ENCODE assay signal across 15 cellular contexts in the genomic region with DNA sequence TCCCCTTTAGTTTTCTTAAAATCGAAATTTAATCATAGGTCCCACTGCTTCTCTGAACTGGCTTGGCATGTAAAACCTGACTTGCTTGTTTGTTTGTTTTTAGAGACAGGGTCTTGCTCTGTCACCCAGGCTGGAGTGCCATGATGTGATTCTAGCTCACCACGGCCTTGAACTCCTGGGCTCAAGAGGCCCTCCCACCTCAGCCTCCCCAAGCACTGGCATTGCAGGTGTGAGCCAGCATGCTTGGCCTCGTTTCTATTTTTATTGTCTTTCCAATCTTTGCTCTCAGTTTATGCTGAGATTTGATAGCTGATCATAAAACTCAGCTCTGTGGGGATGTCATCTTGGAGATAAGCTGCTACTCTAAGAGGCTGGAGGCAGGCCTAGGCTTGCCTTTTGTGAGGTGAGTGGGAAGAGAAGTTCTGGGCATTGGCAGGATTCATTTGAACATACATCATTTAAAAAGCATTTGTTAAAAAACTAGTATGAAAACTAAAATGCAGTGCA. TPM values are rescaled to one million over a fixed set of nuclear protein-coding genes. Genes with fewer than 3 reads are reported as not detected.
A peak's percentile ranks its signal among the peaks of the same experiment; 100 is the strongest.
DNase-seq lines count a peak whose midpoint lies in the region; ATAC-seq and TF ChIP-seq lines count a peak whose summit lies in the region.
"Had no signal": no experiment of that assay in that cellular context is flagged by ENCODE, and none has a peak within 500 bp of the region (broad histone marks: within the 10 kb centered on the region; RNA-seq: fewer than 3 reads in every experiment).

No MANE protein-coding gene starts in this region.

- no peak overlapping the region for H3K4me3 Mint-ChIP-seq in activated CD8-positive, alpha-beta T cell treated with anti-CD3 and anti-CD28 coated beads for 36 hours
- H3K4me3 Mint-ChIP-seq in activated CD8-positive, alpha-beta memory T cell treated with anti-CD3 and anti-CD28 coated beads, Interleukin-2, amount 10 ng/mL, durations not matched to agents 7 days and 5 days = no peak overlapping the region
- H3K4me3 Mint-ChIP-seq: activated naive CD8-positive, alpha-beta T cell treated with anti-CD3 and anti-CD28 coated beads, Interleukin-2, amount 10 ng/mL, durations not matched to agents 7 days and 5 days; activated T-cell treated with anti-CD3 and anti-CD28 coated beads, Interleukin-2, amount 50 U/mL, for 4 hours; CD14-positive monocyte had no signal

- H3K27ac ChIP-seq in epithelial cell of prostate (peak overlapping the region; percentile 90), smooth muscle cell (ENCODE audit: low read depth) (peak overlapping the region; percentile 78)
- H3K27ac ChIP-seq: right atrium auricular region had no signal

- H3K4me1 Mint-ChIP-seq in activated CD8-positive, alpha-beta T cell treated with anti-CD3 and anti-CD28 coated beads for 36 hours (ENCODE audit: low read depth) = peaks cover 9% of the 10 kb centered on the region
- H3K4me1 Mint-ChIP-seq in activated CD8-positive, alpha-beta memory T cell treated with anti-CD3 and anti-CD28 coated beads, Interleukin-2, amount 10 ng/mL, durations not matched to agents 7 days and 5 days = no peaks in the 10 kb centered on the region
- H3K4me1 Mint-ChIP-seq: activated naive CD8-positive, alpha-beta T cell treated with anti-CD3 and anti-CD28 coated beads, Interleukin-2, amount 10 ng/mL, durations not matched to agents 7 days and 5 days had no signal

- H2AFZ ChIP-seq in smooth muscle cell (ENCODE audit: low read depth) = peak overlapping the region; percentile 69

- DNase-seq in HPDE6-E6E7 (ENCODE audit: extremely low spot score) (peak; percentile 63), NCI-H510A treated with DMSO at 0.1 percent for 48 hours (lab: John Stamatoyannopoulos, UW) (peak; percentile 55), epithelial cell of prostate (ENCODE audit: low read depth, low spot score) (peak; percentile 60), smooth muscle cell (lab: John Stamatoyannopoulos, UW; ENCODE audit: unreplicated experiment) (no peak)
- DNase-seq in activated CD8-positive, alpha-beta T cell treated with anti-CD3 and anti-CD28 coated beads for 36 hours = no peak
- no peak for DNase-seq in activated CD8-positive, alpha-beta memory T cell treated with anti-CD3 and anti-CD28 coated beads, Interleukin-2, amount 10 ng/mL, durations not matched to agents 7 days and 5 days
- DNase-seq: activated CD4-positive, alpha-beta T cell treated with anti-CD3 and anti-CD28 coated beads, Interleukin-2, amount 50 U/mL, for 1 hour; activated naive CD8-positive, alpha-beta T cell treated with anti-CD3 and anti-CD28 coated beads, Interleukin-2, amount 10 ng/mL, durations not matched to agents 7 days and 5 days; activated T-cell treated with anti-CD3 and anti-CD28 coated beads, Interleukin-2, amount 50 U/mL, for 4 hours; EL; NCI-H2081; SIG-M5 had no signal

- no peaks in the 10 kb centered on the region for H3K79me2 ChIP-seq in smooth muscle cell (ENCODE audit: low read depth)

- ATAC-seq in HG03469 (IDR thresholded peaks at IDR 0.05; ENCODE audit: unreplicated experiment) = no peak
- no peak for ATAC-seq in activated CD8-positive, alpha-beta T cell treated with anti-CD3 and anti-CD28 coated beads for 36 hours
- ATAC-seq in activated CD8-positive, alpha-beta memory T cell treated with anti-CD3 and anti-CD28 coated beads, Interleukin-2, amount 10 ng/mL, durations not matched to agents 7 days and 5 days = no peak
- ATAC-seq: activated T-cell treated with anti-CD3 and anti-CD28 coated beads, Interleukin-2, amount 50 U/mL, for 4 hours had no signal

- no peaks in the 10 kb centered on the region for H4K20me1 ChIP-seq in smooth muscle cell (ENCODE audit: low read depth)

- peaks cover 5% of the 10 kb centered on the region for H3F3A ChIP-seq in smooth muscle cell (ENCODE audit: low read depth)

- CTCF ChIA-PET in activated CD8-positive, alpha-beta T cell treated with anti-CD3 and anti-CD28 coated beads for 36 hours (lab: Charles Lee) = no interaction called here
- CTCF ChIA-PET in activated CD8-positive, alpha-beta memory T cell treated with anti-CD3 and anti-CD28 coated beads, Interleukin-2, amount 10 ng/mL, durations not matched to agents 7 days and 5 days (lab: Charles Lee) = no interaction called here

- peaks cover 12% of the 10 kb centered on the region for H3K9me3 Mint-ChIP-seq in activated CD8-positive, alpha-beta T cell treated with anti-CD3 and anti-CD28 coated beads for 36 hours
- peaks cover 6% of the 10 kb centered on the region for H3K9me3 Mint-ChIP-seq in activated CD8-positive, alpha-beta memory T cell treated with anti-CD3 and anti-CD28 coated beads, Interleukin-2, amount 10 ng/mL, durations not matched to agents 7 days and 5 days (ENCODE audit: low read depth)

- no peaks in the 10 kb centered on the region for H3K9me3 ChIP-seq in smooth muscle cell (replicated peaks; ENCODE audit: low read depth)

- peaks cover 5% of the 10 kb centered on the region for H3K27me3 Mint-ChIP-seq in activated CD8-positive, alpha-beta T cell treated with anti-CD3 and anti-CD28 coated beads for 36 hours
- peaks cover 8% of the 10 kb centered on the region for H3K27me3 Mint-ChIP-seq in activated CD8-positive, alpha-beta memory T cell treated with anti-CD3 and anti-CD28 coated beads, Interleukin-2, amount 10 ng/mL, durations not matched to agents 7 days and 5 days
- H3K27me3 Mint-ChIP-seq: activated naive CD8-positive, alpha-beta T cell treated with anti-CD3 and anti-CD28 coated beads, Interleukin-2, amount 10 ng/mL, durations not matched to agents 7 days and 5 days had no signal

- H3K27ac Mint-ChIP-seq in activated CD8-positive, alpha-beta T cell treated with anti-CD3 and anti-CD28 coated beads for 36 hours = no peak overlapping the region
- no peak overlapping the region for H3K27ac Mint-ChIP-seq in activated CD8-positive, alpha-beta memory T cell treated with anti-CD3 and anti-CD28 coated beads, Interleukin-2, amount 10 ng/mL, durations not matched to agents 7 days and 5 days
- H3K27ac Mint-ChIP-seq: activated naive CD8-positive, alpha-beta T cell treated with anti-CD3 and anti-CD28 coated beads, Interleukin-2, amount 10 ng/mL, durations not matched to agents 7 days and 5 days; CD14-positive monocyte had no signal

- intact Hi-C loops in activated CD8-positive, alpha-beta T cell treated with anti-CD3 and anti-CD28 coated beads for 36 hours (cut with micrococcal nuclease) = no loop called here

- H3K4me2 ChIP-seq in smooth muscle cell = peak overlapping the region; percentile 6

- H3K4me3 ChIP-seq in smooth muscle cell = no peak overlapping the region
- H3K4me3 ChIP-seq: right atrium auricular region had no signal

- POLR2A ChIA-PET in activated CD8-positive, alpha-beta T cell treated with anti-CD3 and anti-CD28 coated beads for 36 hours (lab: Charles Lee) = no interaction called here

- H3K27me3 ChIP-seq in smooth muscle cell (ENCODE audit: low read depth) = no peaks in the 10 kb centered on the region
- H3K27me3 ChIP-seq: right atrium auricular region had no signal

- no peaks in the 10 kb centered on the region for H3K36me3 ChIP-seq in smooth muscle cell (ENCODE audit: low read depth)
- H3K36me3 ChIP-seq: right atrium auricular region had no signal

- no peaks in the 10 kb centered on the region for H3K4me1 ChIP-seq in smooth muscle cell (ENCODE audit: low read depth)
- H3K4me1 ChIP-seq: right atrium auricular region had no signal

- no peaks in the 10 kb centered on the region for H3K36me3 Mint-ChIP-seq in activated CD8-positive, alpha-beta T cell treated with anti-CD3 and anti-CD28 coated beads for 36 hours (ENCODE audit: low read depth)
- no peaks in the 10 kb centered on the region for H3K36me3 Mint-ChIP-seq in activated CD8-positive, alpha-beta memory T cell treated with anti-CD3 and anti-CD28 coated beads, Interleukin-2, amount 10 ng/mL, durations not matched to agents 7 days and 5 days
- H3K36me3 Mint-ChIP-seq: activated naive CD8-positive, alpha-beta T cell treated with anti-CD3 and anti-CD28 coated beads, Interleukin-2, amount 10 ng/mL, durations not matched to agents 7 days and 5 days had no signal

- peak overlapping the region; percentile 32 for H3K9ac ChIP-seq in smooth muscle cell (ENCODE audit: low read depth)

- WGBS in smooth muscle cell (ENCODE audit: low lambda C conversion rate) = 68% methylated on average over 3 of the region's 3 CpGs

- no peak for TF ChIP-seq CTCF in smooth muscle cell (IDR thresholded peaks at IDR 0.05; ENCODE audit: borderline replicate concordance, insufficient read depth, poor library complexity, severe bottlenecking)
- TF ChIP-seq CTCF in activated CD8-positive, alpha-beta T cell treated with anti-CD3 and anti-CD28 coated beads for 36 hours (IDR thresholded peaks at IDR 0.05) = no peak

RNA-seq across cellular contexts. Expression of a gene that starts 51.5 kb away (rescaled TPM):
- 9.7 and 14.7 TPM in 2 replicates for total RNA-seq in smooth muscle cell
- 15.9 and 19.7 TPM in 2 replicates for polyA plus RNA-seq in smooth muscle cell
- 10 to 100 TPM; 25.3 to 26.4 TPM for total RNA-seq in activated CD8-positive, alpha-beta T cell treated with anti-CD3 and anti-CD28 coated beads for 36 hours
- total RNA-seq in activated CD8-positive, alpha-beta memory T cell treated with anti-CD3 and anti-CD28 coated beads, Interleukin-2, amount 10 ng/mL, durations not matched to agents 7 days and 5 days = 10 to 100 TPM; 24.3 to 25.7 TPM

Comparison
In these comparisons a context has a peak if more than half of its experiments do, and no peak if none do; other contexts are left out.
1. DNase-seq: peak in HPDE6-E6E7 (single experiment), NCI-H510A treated with DMSO at 0.1 percent for 48 hours (single experiment) and epithelial cell of prostate (single experiment); none in smooth muscle cell (single experiment), activated CD8-positive, alpha-beta T cell treated with anti-CD3 and anti-CD28 coated beads for 36 hours (single experiment) and activated CD8-positive, alpha-beta memory T cell treated with anti-CD3 and anti-CD28 coated beads, Interleukin-2, amount 10 ng/mL, durations not matched to agents 7 days and 5 days (single experiment).